ENCODE assay signal across 28 cellular contexts in genomic region chr3:108501538-108501937, GRCh38. TPM values are rescaled to one million over a fixed set of nuclear protein-coding genes. Genes with fewer than 3 reads are reported as not detected.
"Had no signal": no experiment of that assay in that cellular context is flagged by ENCODE, and none has a peak within 500 bp of the region (broad histone marks: within the 10 kb centered on the region; RNA-seq: fewer than 3 reads in every experiment).

No MANE protein-coding gene starts in this region.

- H3K36me3 ChIP-seq: brain microvascular endothelial cell, MG63, Peyer's patch had no signal

- ATAC-seq: activated T-helper 17 cell treated with anti-CD3 and anti-CD28 coated beads, Interleukin-2, amount 50 U/mL, for 72 hours; T-cell had no signal

- H3K9me3 ChIP-seq: MG63, Peyer's patch had no signal

- H3K4me3 ChIP-seq: MG63, Peyer's patch had no signal

- H3K4me1 ChIP-seq: Peyer's patch had no signal

- H3K27me3 ChIP-seq: brain microvascular endothelial cell, MG63, Peyer's patch had no signal

- DNase-seq: activated CD4-positive, alpha-beta memory T cell treated with anti-CD3 and anti-CD28 coated beads for 36 hours; activated CD4-positive, alpha-beta T cell treated with anti-CD3 and anti-CD28 coated beads, Interleukin-2, amount 10 ng/mL, durations not matched to agents 7 days and 5 days; activated CD4-positive, CD25-positive, alpha-beta regulatory T cell; activated CD8-positive, alpha-beta memory T cell treated with anti-CD3 and anti-CD28 coated beads for 24 hours; activated gamma-delta T cell; activated naive CD4-positive, alpha-beta T cell treated with anti-CD3 and anti-CD28 coated beads for 36 hours; activated T-cell treated with anti-CD3 and anti-CD28 coated beads for 4 hours; activated T-cell treated with anti-CD3 and anti-CD28 coated beads, Interleukin-2, amount 50 U/mL, for 48 hours; caudate nucleus; KG1; MG63; NCI-H1105; NCI-H1436; NCI-H1694 treated with DMSO at 0.1 percent for 48 hours; NCI-H2029 treated with DMSO at 0.1 percent for 48 hours; NCI-H510A treated with DMSO at 0.1 percent for 48 hours; NCI-H69; NK-92 treated with Interleukin-12 subunit alpha and Interleukin-12 subunit beta, amount 100 ng/mL, for 24 hours; OCI-M1; Peyer's patch; SHP77 treated with DMSO at 0.1 percent for 48 hours; T-cell; T-helper 2 cell; T1000 had no signal

- H3K27ac ChIP-seq: brain microvascular endothelial cell, Peyer's patch, VCaP had no signal

RNA-seq across cellular contexts. Expression of gene MYH15, which starts 8.9 kb away (rescaled TPM):
- total RNA-seq: SK-MEL-5 had no signal
